ENCODE assay signal across 23 cellular contexts in the genomic region with DNA sequence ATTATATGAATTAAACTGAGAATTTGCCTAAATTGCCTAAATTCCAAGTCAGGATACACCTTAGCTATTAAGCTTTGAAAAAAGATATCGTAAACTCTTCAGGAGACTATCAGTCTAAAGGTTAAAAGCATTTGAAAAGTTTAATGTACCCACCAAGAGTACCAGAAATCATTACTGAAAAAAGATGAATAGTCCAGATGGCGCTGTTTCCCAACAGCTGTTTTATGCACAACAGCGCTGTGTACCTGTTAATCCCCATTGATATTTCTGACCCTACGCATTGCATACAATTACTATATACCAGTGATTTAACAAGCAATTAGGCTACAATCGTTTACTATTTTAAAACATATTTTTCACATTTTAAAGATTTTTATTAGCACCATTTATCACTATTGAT.
DNase-seq lines count a peak whose midpoint lies in the region; ATAC-seq, FAIRE-seq and TF ChIP-seq lines count a peak whose summit lies in the region.
"Had no signal": no experiment of that assay in that cellular context is flagged by ENCODE, and none has a peak within 500 bp of the region (broad histone marks: within the 10 kb centered on the region; RNA-seq: fewer than 3 reads in every experiment).

No MANE protein-coding gene starts in this region.

- DNase-seq in D721Med (ENCODE audit: insufficient read length, low spot score), result no peak
- no peak for DNase-seq in IMR-90
- peak; percentile 21 for DNase-seq in OCI-M1 (lab: John Stamatoyannopoulos, UW)
- no peak for DNase-seq in glutamatergic neuron
- no peak for DNase-seq in GOT3 (lab: John Stamatoyannopoulos, UW)
- no peak for DNase-seq in activated T-cell treated with anti-CD3 and anti-CD28 coated beads, Interleukin-2, amount 50 U/mL, for 4 hours
- no peak for DNase-seq in caudate nucleus (lab: John Stamatoyannopoulos, UW)
- DNase-seq: cerebellar nuclear complex; gastrocnemius medialis; left lung; MM.1S; NCI-H1930; occipital lobe; SIG-M5; stimulated activated naive CD8-positive, alpha-beta T cell treated with anti-CD3 and anti-CD28 coated beads, Interleukin-15, amount 100 ng/mL, for 72 hours; upper lobe of left lung had no signal

- TF ChIP-seq RAD21 in IMR-90 (IDR thresholded peaks at IDR 0.05; ENCODE audit: low read length), result no peak

- no peak overlapping the region for H2AK9ac ChIP-seq in IMR-90 (replicated peaks; ENCODE audit: low read depth, low read length, poor library complexity)

- no peak overlapping the region for H2BK20ac ChIP-seq in IMR-90 (ENCODE audit: low read depth, low read length)

- H3K18ac ChIP-seq in IMR-90 (ENCODE audit: low read depth, low read length), result no peak overlapping the region

- no TSS peak for BruUV-seq in IMR-90 (replicated peaks; lab: Mats Ljungman, UMichigan)

- no peak overlapping the region for H3K56ac ChIP-seq in IMR-90 (ENCODE audit: extremely low read depth, insufficient read depth, low read length)

- H3K4me1 ChIP-seq in IMR-90 (ENCODE audit: control insufficient read depth, insufficient read depth, low read length), result peaks cover 3% of the 10 kb centered on the region; the same call in 1 of the 2 replicates
- H3K4me1 ChIP-seq: gastrocnemius medialis, left lung, upper lobe of left lung had no signal

- TF ChIP-seq CTCF in D721Med (IDR thresholded peaks at IDR 0.05; ENCODE audit: insufficient read depth, missing control alignments), result peak; percentile 56
- TF ChIP-seq CTCF in IMR-90 (conservative IDR thresholded peaks at IDR 0.05; ENCODE audit: low read depth, low read length), result 0 out of 2 replicates have a peak, but pooled peaks have one; percentile 7
- no peak for TF ChIP-seq CTCF in glutamatergic neuron (IDR thresholded peaks at IDR 0.05; ENCODE audit: partially characterized antibody, unreplicated experiment)

- H2BK15ac ChIP-seq in IMR-90 (ENCODE audit: low read depth, low read length), result no peak overlapping the region

- TF ChIP-seq POLR2A in IMR-90 (IDR thresholded peaks at IDR 0.05; ENCODE audit: low read depth, low read length), result no peak

- dilution Hi-C loops in IMR-90 (cut with HindIII; ENCODE audit: low sequenced_read_pairs, unreplicated experiment), result no loop called here

- no peak overlapping the region for H2BK120ac ChIP-seq in IMR-90 (ENCODE audit: low read depth, low read length)

- no peaks in the 10 kb centered on the region for H3K36me3 ChIP-seq in IMR-90 (ENCODE audit: control insufficient read depth, insufficient read depth, low read length)
- H3K36me3 ChIP-seq: gastrocnemius medialis, left lung, upper lobe of left lung had no signal

- POLR2A ChIA-PET in IMR-90 (lab: Charles Lee; ENCODE audit: unreplicated experiment), result no interaction called here

- no peak overlapping the region for H3K4me3 ChIP-seq in IMR-90 (ENCODE audit: insufficient read depth, low read depth, low read length)
- H3K4me3 ChIP-seq: gastrocnemius medialis, left lung, upper lobe of left lung had no signal

- FAIRE-seq in D721Med (lab: Jason Lieb, UNC), result no peak
- FAIRE-seq: endometrium, GM19239 had no signal

- H3K4ac ChIP-seq in IMR-90 (ENCODE audit: low read depth, low read length), result no peak overlapping the region

- peak overlapping the region; percentile 49 for H3K27ac Mint-ChIP-seq in glutamatergic neuron (ENCODE audit: unreplicated experiment)
- H3K27ac Mint-ChIP-seq: activated T-helper 2 cell treated with anti-CD3 and anti-CD28 coated beads, Interferon-gamma antibody, Interleukin-2, Interleukin-4, amounts not matched to agents 10 μg/mL and 5 μg/mL and 100 μg/mL, durations not matched to agents 14 hours and 24 hours and 36 hours; stimulated activated naive CD8-positive, alpha-beta T cell treated with anti-CD3 and anti-CD28 coated beads, Interleukin-15, amount 100 ng/mL, for 72 hours; T-helper 2 cell treated with Interferon-gamma antibody and Interleukin-4, amounts not matched to agents 5 μg/mL and 100 μg/mL, for 36 hours had no signal

- H2AK5ac ChIP-seq in IMR-90 (ENCODE audit: low read depth, low read length), result no peak overlapping the region

- no peak overlapping the region for H2AFZ ChIP-seq in IMR-90 (replicated peaks; ENCODE audit: low read length, poor library complexity)

- H3K14ac ChIP-seq in IMR-90 (replicated peaks; ENCODE audit: low read depth, low read length), result no peak overlapping the region

- no peak overlapping the region for H3K9ac ChIP-seq in IMR-90 (ENCODE audit: low read depth, low read length)

- ATAC-seq in IMR-90 (ENCODE audit: low read depth) (no peak), GM18858 (IDR thresholded peaks at IDR 0.05; ENCODE audit: unreplicated experiment) (no peak)
- no peak for ATAC-seq in activated T-cell treated with anti-CD3 and anti-CD28 coated beads, Interleukin-2, amount 50 U/mL, for 4 hours
- ATAC-seq: activated CD4-positive, CD25-positive, alpha-beta regulatory T cell treated with anti-CD3 and anti-CD28 coated beads, Interleukin-2, amount 50 U/mL, for 24 hours; gastrocnemius medialis; left lung; sciatic nerve; stimulated activated naive CD8-positive, alpha-beta T cell treated with anti-CD3 and anti-CD28 coated beads, Interleukin-15, amount 100 ng/mL, for 72 hours had no signal

- H3K27ac ChIP-seq in IMR-90 (ENCODE audit: insufficient read depth, low read length), result no peak overlapping the region
- H3K27ac ChIP-seq in caudate nucleus (ENCODE audit: low read depth, low read length), result no peak overlapping the region
- H3K27ac ChIP-seq: gastrocnemius medialis, left lung, upper lobe of left lung had no signal

- H3K4me2 ChIP-seq in IMR-90 (ENCODE audit: low read depth, low read length), result no peak overlapping the region

- peaks cover 1% of the 10 kb centered on the region for H3K9me3 Mint-ChIP-seq in glutamatergic neuron (ENCODE audit: unreplicated experiment)
- H3K9me3 Mint-ChIP-seq in activated T-cell treated with anti-CD3 and anti-CD28 coated beads, Interleukin-2, amount 50 U/mL, for 4 hours, result no peaks in the 10 kb centered on the region
- H3K9me3 Mint-ChIP-seq: T-helper 2 cell treated with Interferon-gamma antibody and Interleukin-4, amounts not matched to agents 5 μg/mL and 100 μg/mL, for 36 hours had no signal

- no peaks in the 10 kb centered on the region for H3K9me1 ChIP-seq in IMR-90 (ENCODE audit: insufficient read depth, low read length)

- H3K36me3 Mint-ChIP-seq in glutamatergic neuron (ENCODE audit: unreplicated experiment), result no peaks in the 10 kb centered on the region
- no peaks in the 10 kb centered on the region for H3K36me3 Mint-ChIP-seq in activated T-cell treated with anti-CD3 and anti-CD28 coated beads, Interleukin-2, amount 50 U/mL, for 4 hours (ENCODE audit: insufficient read depth)

- no peak overlapping the region for H2BK5ac ChIP-seq in IMR-90 (ENCODE audit: low read depth, low read length, poor library complexity, severe bottlenecking)

- H4K20me1 ChIP-seq in IMR-90 (ENCODE audit: insufficient read depth, low read length), result no peaks in the 10 kb centered on the region

- WGBS in IMR-90 (ENCODE audit: extremely low coverage in 2 of 2, insufficient read length in 1 of 2), 2 experiments, result 100% methylated on average over 1 of the region's 5 CpGs; no CpG with 5 or more reads in 1 of the 2 experiments

- no peak overlapping the region for H3K23ac ChIP-seq in IMR-90 (ENCODE audit: low read depth, low read length)

- no peak overlapping the region for H4K5ac ChIP-seq in IMR-90 (ENCODE audit: low read depth, low read length)

- CTCF ChIA-PET in IMR-90 (lab: Yijun Ruan, JAX), result interaction anchor here (0.6 to 1.9 kb wide), 2 partner anchors 10 to 135 kb away, joined by 3 to 7 read pairs; no protein-coding TSS in a partner anchor

- no peaks in the 10 kb centered on the region for H3K27me3 Mint-ChIP-seq in glutamatergic neuron (ENCODE audit: unreplicated experiment)
- H3K27me3 Mint-ChIP-seq in activated T-cell treated with anti-CD3 and anti-CD28 coated beads, Interleukin-2, amount 50 U/mL, for 4 hours (ENCODE audit: low read depth), result no peaks in the 10 kb centered on the region
- H3K27me3 Mint-ChIP-seq: stimulated activated naive CD8-positive, alpha-beta T cell treated with anti-CD3 and anti-CD28 coated beads, Interleukin-15, amount 100 ng/mL, for 72 hours had no signal

- no peaks in the 10 kb centered on the region for H3K9me3 ChIP-seq in IMR-90 (ENCODE audit: control insufficient read depth, insufficient read depth, low read length)
- H3K9me3 ChIP-seq: gastrocnemius medialis, left lung, upper lobe of left lung had no signal

- no peaks in the 10 kb centered on the region for H3K79me1 ChIP-seq in IMR-90 (ENCODE audit: low read depth in 1 of 2, low read length in 2 of 2)

- no peak overlapping the region for H4K8ac ChIP-seq in IMR-90 (ENCODE audit: low read depth in 2 of 2, low read length in 2 of 2)

- peaks cover 24% of the 10 kb centered on the region for H3K4me1 Mint-ChIP-seq in glutamatergic neuron (ENCODE audit: low read depth, unreplicated experiment)
- H3K4me1 Mint-ChIP-seq in activated T-cell treated with anti-CD3 and anti-CD28 coated beads, Interleukin-2, amount 50 U/mL, for 4 hours (ENCODE audit: low read depth), result no peaks in the 10 kb centered on the region
- H3K4me1 Mint-ChIP-seq: stimulated activated naive CD8-positive, alpha-beta T cell treated with anti-CD3 and anti-CD28 coated beads, Interleukin-15, amount 100 ng/mL, for 72 hours had no signal

- H3K4me3 Mint-ChIP-seq in glutamatergic neuron (ENCODE audit: unreplicated experiment), result no peak overlapping the region
- H3K4me3 Mint-ChIP-seq in activated T-cell treated with anti-CD3 and anti-CD28 coated beads, Interleukin-2, amount 50 U/mL, for 4 hours, result no peak overlapping the region
- H3K4me3 Mint-ChIP-seq: stimulated activated naive CD8-positive, alpha-beta T cell treated with anti-CD3 and anti-CD28 coated beads, Interleukin-15, amount 100 ng/mL, for 72 hours; T-helper 2 cell treated with Interferon-gamma antibody and Interleukin-4, amounts not matched to agents 5 μg/mL and 100 μg/mL, for 36 hours had no signal

- no peaks in the 10 kb centered on the region for H3K27me3 ChIP-seq in IMR-90 (ENCODE audit: control insufficient read depth, insufficient read depth, low read length)
- H3K27me3 ChIP-seq: gastrocnemius medialis, left lung, upper lobe of left lung had no signal

- intact Hi-C loops in IMR-90 (cut with micrococcal nuclease), result no loop called here

- H4K91ac ChIP-seq in IMR-90 (ENCODE audit: insufficient read depth, low read depth, low read length), result no peak overlapping the region

- in situ Hi-C loops in IMR-90 (cut with MboI; ENCODE audit: low sequenced_read_pairs), result no loop called here

TF ChIP-seq in IMR-90, 13 proteins besides CTCF, POLR2A, EP300 and RAD21 (continues in another document):
- no peak for TF ChIP-seq ELK1 (IDR thresholded peaks at IDR 0.05; ENCODE audit: borderline replicate concordance, low read depth, low read length)
- TF ChIP-seq SMC3 (IDR thresholded peaks at IDR 0.05; ENCODE audit: low read depth, low read length), result no peak
